In genomic region chr12:32036477-32037263, GRCh38 we compare ENCODE assay signal across 31 cellular contexts.
DNase-seq lines count a peak whose midpoint lies in the region; ATAC-seq, FAIRE-seq and TF ChIP-seq lines count a peak whose summit lies in the region.
"Had no signal": no experiment of that assay in that cellular context is flagged by ENCODE, and none has a peak within 500 bp of the region (broad histone marks: within the 10 kb centered on the region; RNA-seq: fewer than 3 reads in every experiment).

No MANE protein-coding gene starts in this region.

- H3K56ac ChIP-seq in IMR-90 (ENCODE audit: extremely low read depth, insufficient read depth, low read length) (no peak overlapping the region), H1 (replicated peaks; ENCODE audit: insufficient read length, low read depth, low read length) (no peak overlapping the region)

- H3K27me3 ChIP-seq in GM23338 (ENCODE audit: insufficient read depth): no peaks in the 10 kb centered on the region
- H3K27me3 ChIP-seq in IMR-90 (ENCODE audit: control insufficient read depth, insufficient read depth, low read length): peaks cover 8% of the 10 kb centered on the region; the same call in 1 of the 2 replicates
- no peaks in the 10 kb centered on the region for H3K27me3 ChIP-seq in H1 (replicated peaks in 1 of 4; ENCODE audit: control insufficient read depth in 3 of 4, extremely low read depth in 1 of 4, insufficient read depth in 3 of 4, low read length in 3 of 4)
- no peaks in the 10 kb centered on the region for H3K27me3 ChIP-seq in trophoblast cell (ENCODE audit: insufficient read depth, low read length)
- H3K27me3 ChIP-seq in pancreas: no peaks in the 10 kb centered on the region
- H3K27me3 ChIP-seq: breast epithelium, gastrocnemius medialis, left lung had no signal

- POLR2A ChIA-PET in IMR-90 (lab: Charles Lee; ENCODE audit: unreplicated experiment) (no interaction called here), H1 (lab: Charles Lee; ENCODE audit: partially characterized antibody) (interaction anchor here (1.3 to 1.6 kb wide), 2 partner anchors 33 to 70 kb away, joined by 4 to 5 read pairs; partner anchors contain the start of gene BICD1)

- H3K27me3 Mint-ChIP-seq in GM23338 (ENCODE audit: insufficient read depth, low read depth, poor library complexity): peaks cover 7% of the 10 kb centered on the region
- H3K27me3 Mint-ChIP-seq: activated CD4-positive, alpha-beta T cell treated with anti-CD3 and anti-CD28 coated beads, Interleukin-2, amount 10 ng/mL, durations not matched to agents 24 days and 14 days; CD4-positive, alpha-beta T cell; effector memory CD8-positive, alpha-beta T cell; natural killer cell treated with Interleukin-12 subunit alpha and Interleukin-12 subunit beta and Interleukin-15 and Interleukin-18, amount 100 ng/mL, for 72 hours; stimulated activated naive CD8-positive, alpha-beta T cell treated with anti-CD3 and anti-CD28 coated beads, Interleukin-15, Interleukin-2, amounts not matched to agents 100 ng/mL and 50 ng/mL, for 24 hours had no signal

- H2BK120ac ChIP-seq in IMR-90 (ENCODE audit: low read depth, low read length): no peak overlapping the region
- H2BK120ac ChIP-seq in H1 (replicated peaks; ENCODE audit: low read depth, low read length): no peak overlapping the region
- H2BK120ac ChIP-seq in trophoblast cell (ENCODE audit: insufficient read depth, low read length, poor library complexity): no peak overlapping the region

- TF ChIP-seq RAD21 in IMR-90 (IDR thresholded peaks at IDR 0.05; ENCODE audit: low read length): no peak
- TF ChIP-seq RAD21 in H1 (IDR thresholded peaks at IDR 0.05 in 1 of 2, conservative IDR thresholded peaks at IDR 0.05 in 1 of 2; ENCODE audit: low read depth in 2 of 2, low read length in 2 of 2): no peak

- 0 out of 2 replicates have a peak overlapping the region, but pooled peaks have one; percentile 41 for H3K27ac Mint-ChIP-seq in GM23338
- H3K27ac Mint-ChIP-seq: activated CD4-positive, alpha-beta T cell treated with anti-CD3 and anti-CD28 coated beads, Interleukin-2, amount 10 ng/mL, durations not matched to agents 24 days and 14 days; activated T-helper 1 cell treated with anti-CD3 and anti-CD28 coated beads, Interleukin-12 subunit alpha, Interleukin-12 subunit beta, Interleukin-2, Interleukin-4 antibody, amounts not matched to agents 30 ng/mL and 10 ng/mL and 1 ng/mL, durations not matched to agents 14 hours and 24 hours and 36 hours; CD4-positive, alpha-beta T cell; effector memory CD8-positive, alpha-beta T cell; immature natural killer cell; natural killer cell treated with Interleukin-12 subunit alpha and Interleukin-12 subunit beta and Interleukin-15 and Interleukin-18, amount 100 ng/mL, for 72 hours; stimulated activated naive CD8-positive, alpha-beta T cell treated with anti-CD3 and anti-CD28 coated beads, Interleukin-15, Interleukin-2, amounts not matched to agents 100 ng/mL and 50 ng/mL, for 24 hours had no signal

- H4K91ac ChIP-seq in IMR-90 (ENCODE audit: insufficient read depth, low read depth, low read length) (no peak overlapping the region), H1 (replicated peaks; ENCODE audit: insufficient read length, low read length) (no peak overlapping the region), trophoblast cell (ENCODE audit: low read depth, low read length) (peak overlapping the region; percentile 38)

- no peak overlapping the region for H3K4ac ChIP-seq in IMR-90 (ENCODE audit: low read depth, low read length)
- H3K4ac ChIP-seq in H1 (replicated peaks; ENCODE audit: insufficient read length, low read depth, low read length): peak overlapping the region; percentile 83
- no peak overlapping the region for H3K4ac ChIP-seq in trophoblast cell (ENCODE audit: low read depth, low read length)

- H3K4me2 ChIP-seq in GM23338: no peak overlapping the region
- H3K4me2 ChIP-seq in IMR-90 (ENCODE audit: low read depth, low read length): no peak overlapping the region
- no peak overlapping the region for H3K4me2 ChIP-seq in H1 (ENCODE audit: insufficient read depth in 1 of 2, low read depth in 2 of 2, low read length in 2 of 2)
- no peak overlapping the region for H3K4me2 ChIP-seq in trophoblast cell (ENCODE audit: low read length)
- H3K4me2 ChIP-seq: SK-N-SH had no signal

- dilution Hi-C loops in IMR-90 (cut with HindIII; ENCODE audit: low sequenced_read_pairs, unreplicated experiment): no loop called here

- H2AK5ac ChIP-seq in IMR-90 (ENCODE audit: low read depth, low read length): no peak overlapping the region
- no peak overlapping the region for H2AK5ac ChIP-seq in H1 (ENCODE audit: low read depth, low read length)
- no peak overlapping the region for H2AK5ac ChIP-seq in trophoblast cell (ENCODE audit: low read length)

- H3K79me2 ChIP-seq in GM23338 (replicated peaks; ENCODE audit: insufficient read depth) (no peaks in the 10 kb centered on the region), H1 (ENCODE audit: control insufficient read depth in 1 of 2, insufficient read depth in 2 of 2, low read length in 2 of 2) (no peaks in the 10 kb centered on the region), trophoblast cell (ENCODE audit: control insufficient read depth, insufficient read depth, low read length, poor library complexity) (no peaks in the 10 kb centered on the region)

- H2AK9ac ChIP-seq in IMR-90 (replicated peaks; ENCODE audit: low read depth, low read length, poor library complexity): no peak overlapping the region

- H3K4me3 ChIP-seq in GM23338 (no peak overlapping the region), IMR-90 (ENCODE audit: insufficient read depth, low read depth, low read length) (no peak overlapping the region), H1 (ENCODE audit: extremely low read depth in 1 of 4, insufficient read depth in 2 of 4, low read depth in 3 of 4, low read length in 4 of 4) (no peak overlapping the region), trophoblast cell (ENCODE audit: low read depth, low read length) (no peak overlapping the region), pancreas (no peak overlapping the region)
- H3K4me3 ChIP-seq: breast epithelium, gastrocnemius medialis, GM23248, left lung had no signal

- H3K27ac ChIP-seq in GM23338 (ENCODE audit: low read depth): no peak overlapping the region
- no peak overlapping the region for H3K27ac ChIP-seq in IMR-90 (ENCODE audit: insufficient read depth, low read length)
- H3K27ac ChIP-seq in H1 (ENCODE audit: low read depth, low read length): no peak overlapping the region
- H3K27ac ChIP-seq in trophoblast cell (ENCODE audit: low read depth, low read length): no peak overlapping the region
- no peak overlapping the region for H3K27ac ChIP-seq in pancreas
- H3K27ac ChIP-seq: breast epithelium, gastrocnemius medialis, GM23248, left lung had no signal

- BruUV-seq in IMR-90 (replicated peaks; lab: Mats Ljungman, UMichigan): no TSS peak

- H2BK5ac ChIP-seq in IMR-90 (ENCODE audit: low read depth, low read length, poor library complexity, severe bottlenecking) (no peak overlapping the region), H1 (ENCODE audit: low read depth, low read length) (no peak overlapping the region; the same call in 1 of the 2 replicates), trophoblast cell (ENCODE audit: low read depth, low read length, poor library complexity) (no peak overlapping the region)

- H3K4me1 ChIP-seq in GM23338 (ENCODE audit: insufficient read depth): peaks cover 33% of the 10 kb centered on the region
- no peaks in the 10 kb centered on the region for H3K4me1 ChIP-seq in IMR-90 (ENCODE audit: control insufficient read depth, insufficient read depth, low read length)
- peaks cover 0 to 21% (median 5%) of the 10 kb centered on the region in 4 experiments; a peak in 4 of 7 replicates for H3K4me1 ChIP-seq in H1 (replicated peaks in 1 of 4; ENCODE audit: control insufficient read depth in 3 of 4, insufficient read depth in 4 of 4, low read length in 3 of 4)
- peaks cover 14 to 15% of the 10 kb centered on the region in 2 experiments for H3K4me1 ChIP-seq in trophoblast cell (ENCODE audit: control insufficient read depth in 1 of 2, insufficient read depth in 2 of 2, low read length in 2 of 2)
- H3K4me1 ChIP-seq in pancreas: no peaks in the 10 kb centered on the region
- H3K4me1 ChIP-seq: breast epithelium, left lung had no signal

- peaks cover 35% of the 10 kb centered on the region for H3K4me1 Mint-ChIP-seq in GM23338
- H3K4me1 Mint-ChIP-seq: activated CD4-positive, alpha-beta T cell treated with anti-CD3 and anti-CD28 coated beads, Interleukin-2, amount 10 ng/mL, durations not matched to agents 24 days and 14 days; immature natural killer cell had no signal

- FAIRE-seq in H1 (lab: Jason Lieb, UNC): peak; percentile 45
- FAIRE-seq in pancreas (lab: Jason Lieb, UNC): no peak
- FAIRE-seq: colon had no signal

- H3K23me2 ChIP-seq in H1 (ENCODE audit: low read depth, low read length): no peaks in the 10 kb centered on the region

- TF ChIP-seq POLR2A in IMR-90 (IDR thresholded peaks at IDR 0.05; ENCODE audit: low read depth, low read length) (no peak), H1 (IDR thresholded peaks at IDR 0.05; ENCODE audit: control extremely low read depth in 1 of 2, low read depth in 2 of 2, low read length in 2 of 2) (no peak)

- no peak overlapping the region for H3K18ac ChIP-seq in IMR-90 (ENCODE audit: low read depth, low read length)
- no peak overlapping the region for H3K18ac ChIP-seq in H1 (ENCODE audit: extremely low read depth, low read length)
- H3K18ac ChIP-seq in trophoblast cell (ENCODE audit: low read length): peak overlapping the region; percentile 80

- H3K9me3 Mint-ChIP-seq in GM23338: peaks cover 4% of the 10 kb centered on the region
- H3K9me3 Mint-ChIP-seq: activated CD4-positive, alpha-beta T cell treated with anti-CD3 and anti-CD28 coated beads, Interleukin-2, amount 10 ng/mL, durations not matched to agents 24 days and 14 days; CD4-positive, alpha-beta T cell; effector memory CD8-positive, alpha-beta T cell; immature natural killer cell; natural killer cell treated with Interleukin-12 subunit alpha and Interleukin-12 subunit beta and Interleukin-15 and Interleukin-18, amount 100 ng/mL, for 72 hours; stimulated activated naive CD8-positive, alpha-beta T cell treated with anti-CD3 and anti-CD28 coated beads, Interleukin-15, Interleukin-2, amounts not matched to agents 100 ng/mL and 50 ng/mL, for 24 hours had no signal

- 94% methylated on average over 3 of the region's 11 CpGs; no CpG with 5 or more reads in 1 of the 2 experiments for WGBS in IMR-90 (ENCODE audit: extremely low coverage in 2 of 2, insufficient read length in 1 of 2), 2 experiments
- WGBS in H1 (ENCODE audit: extremely low coverage in 1 of 2, insufficient coverage in 1 of 2, insufficient read length in 1 of 2, insufficient replicate concordance in 2 of 2, low coverage in 1 of 2, low lambda C conversion rate in 2 of 2, missing lambda C conversion rate in 1 of 2), 2 experiments: 85% methylated on average over 11 of the region's 11 CpGs; no CpG with 5 or more reads in 1 of the 2 experiments
- no CpG with 5 or more reads among the region's 11 CpGs for WGBS in trophoblast cell (ENCODE audit: extremely low coverage, insufficient coverage, insufficient read length)
- WGBS in pancreas, 2 donors: 76% methylated on average over 11 of the region's 11 CpGs

- H3K36me3 ChIP-seq in GM23338 (ENCODE audit: insufficient read depth) (no peaks in the 10 kb centered on the region), IMR-90 (ENCODE audit: control insufficient read depth, insufficient read depth, low read length) (no peaks in the 10 kb centered on the region), H1 (ENCODE audit: control insufficient read depth in 2 of 4, insufficient read depth in 4 of 4, low read length in 3 of 4) (no peaks in the 10 kb centered on the region), trophoblast cell (ENCODE audit: control insufficient read depth in 1 of 2, insufficient read depth in 2 of 2, low read length in 2 of 2) (no peaks in the 10 kb centered on the region), pancreas (no peaks in the 10 kb centered on the region)
- H3K36me3 ChIP-seq: breast epithelium, gastrocnemius medialis, left lung had no signal

- H3K14ac ChIP-seq in IMR-90 (replicated peaks; ENCODE audit: low read depth, low read length) (no peak overlapping the region), H1 (ENCODE audit: insufficient read length) (no peak overlapping the region), trophoblast cell (ENCODE audit: low read length) (peak overlapping the region; percentile 26)

- no peaks in the 10 kb centered on the region for H4K20me1 ChIP-seq in GM23338 (replicated peaks; ENCODE audit: insufficient read depth)
- H4K20me1 ChIP-seq in IMR-90 (ENCODE audit: insufficient read depth, low read length): no peaks in the 10 kb centered on the region
- no peaks in the 10 kb centered on the region for H4K20me1 ChIP-seq in H1 (replicated peaks in 1 of 2; ENCODE audit: control insufficient read depth in 1 of 2, insufficient read depth in 2 of 2, low read length in 2 of 2)

- no peaks in the 10 kb centered on the region for H3K9me1 ChIP-seq in IMR-90 (ENCODE audit: insufficient read depth, low read length)

- H2BK20ac ChIP-seq in IMR-90 (ENCODE audit: low read depth, low read length) (no peak overlapping the region), H1 (ENCODE audit: low read length) (peak overlapping the region; percentile 29)

- no peak for TF ChIP-seq EP300 in H1 (IDR thresholded peaks at IDR 0.05; ENCODE audit: borderline replicate concordance in 1 of 2, low read depth in 2 of 2, low read length in 2 of 2)

- no peak overlapping the region for H3K9ac ChIP-seq in IMR-90 (ENCODE audit: low read depth, low read length)
- H3K9ac ChIP-seq in H1 (replicated peaks in 1 of 4; ENCODE audit: extremely low read depth in 1 of 4, low read depth in 3 of 4, low read length in 3 of 4): no peak overlapping the region
- no peak overlapping the region for H3K9ac ChIP-seq in trophoblast cell (ENCODE audit: low read length)
- H3K9ac ChIP-seq: GM23248, SK-N-SH had no signal

- H3K23ac ChIP-seq in IMR-90 (ENCODE audit: low read depth, low read length) (no peak overlapping the region), H1 (ENCODE audit: insufficient read length) (no peak overlapping the region), trophoblast cell (ENCODE audit: low read length) (no peak overlapping the region)

- in situ Hi-C loops in IMR-90 (cut with MboI; ENCODE audit: low sequenced_read_pairs): no loop called here

- intact Hi-C loops in IMR-90 (cut with micrococcal nuclease) (no loop called here), pancreas (cut with DNase I) (no loop called here)

- H2AFZ ChIP-seq in GM23338: 0 out of 2 replicates have a peak overlapping the region, but pooled peaks have one; percentile 43
- H2AFZ ChIP-seq in IMR-90 (replicated peaks; ENCODE audit: low read length, poor library complexity): no peak overlapping the region
- H2AFZ ChIP-seq in H1 (ENCODE audit: low read length): no peak overlapping the region
- H2AFZ ChIP-seq in trophoblast cell (ENCODE audit: insufficient read depth, low read length, poor library complexity): no peak overlapping the region
- H2AFZ ChIP-seq: GM23248 had no signal

- no peaks in the 10 kb centered on the region for H3K9me2 ChIP-seq in GM23338 (ENCODE audit: insufficient read depth)
- H3K9me2 ChIP-seq: SK-N-SH had no signal

- H3K4me3 Mint-ChIP-seq in GM23338: no peak overlapping the region
- H3K4me3 Mint-ChIP-seq: activated CD4-positive, alpha-beta T cell treated with anti-CD3 and anti-CD28 coated beads, Interleukin-2, amount 10 ng/mL, durations not matched to agents 24 days and 14 days; activated T-helper 1 cell treated with anti-CD3 and anti-CD28 coated beads, Interleukin-12 subunit alpha, Interleukin-12 subunit beta, Interleukin-2, Interleukin-4 antibody, amounts not matched to agents 30 ng/mL and 10 ng/mL and 1 ng/mL, durations not matched to agents 14 hours and 24 hours and 36 hours; CD4-positive, alpha-beta T cell; effector memory CD8-positive, alpha-beta T cell; immature natural killer cell; natural killer cell treated with Interleukin-12 subunit alpha and Interleukin-12 subunit beta and Interleukin-15 and Interleukin-18, amount 100 ng/mL, for 72 hours; stimulated activated naive CD8-positive, alpha-beta T cell treated with anti-CD3 and anti-CD28 coated beads, Interleukin-15, Interleukin-2, amounts not matched to agents 100 ng/mL and 50 ng/mL, for 24 hours had no signal

- H3K79me1 ChIP-seq in IMR-90 (ENCODE audit: low read depth in 1 of 2, low read length in 2 of 2): no peaks in the 10 kb centered on the region
- H3K79me1 ChIP-seq in H1 (ENCODE audit: low read depth, low read length): no peaks in the 10 kb centered on the region
- H3K79me1 ChIP-seq in trophoblast cell (ENCODE audit: low read length): peaks cover 9% of the 10 kb centered on the region

- H4K12ac ChIP-seq in trophoblast cell (ENCODE audit: low read depth, low read length): no peak overlapping the region

- no peaks in the 10 kb centered on the region; the same call in 1 of the 2 replicates for H3F3A ChIP-seq in GM23338 (replicated peaks; ENCODE audit: low read depth)

- CTCF ChIA-PET in IMR-90 (lab: Yijun Ruan, JAX) (interaction anchor here (0.6 to 1.6 kb wide), 3 partner anchors 8 to 35 kb away, joined by 3 to 5 read pairs (median 3); no protein-coding TSS in a partner anchor), H1 (lab: Charles Lee; ENCODE audit: partially characterized antibody) (interaction anchor here (0.9 to 1.3 kb wide), 2 partner anchors 260 to 338 kb away, joined by 3 read pairs; no protein-coding TSS in a partner anchor)

- H3K9me3 ChIP-seq in IMR-90 (ENCODE audit: control insufficient read depth, insufficient read depth, low read length) (no peaks in the 10 kb centered on the region), H1 (ENCODE audit: insufficient read depth in 2 of 2, low read depth in 1 of 2, low read length in 1 of 2) (no peaks in the 10 kb centered on the region), trophoblast cell (ENCODE audit: insufficient read depth, low read depth, low read length) (peaks cover 1% of the 10 kb centered on the region), pancreas (no peaks in the 10 kb centered on the region)
- H3K9me3 ChIP-seq: breast epithelium, gastrocnemius medialis, left lung, SK-N-SH had no signal

- H2BK15ac ChIP-seq in IMR-90 (ENCODE audit: low read depth, low read length) (no peak overlapping the region), H1 (ENCODE audit: low read length) (peak overlapping the region; percentile 19; the same call in 1 of the 2 replicates)

- TF ChIP-seq CTCF in GM23338 (conservative IDR thresholded peaks at IDR 0.05; ENCODE audit: low read depth in 2 of 2): no peak
- TF ChIP-seq CTCF in IMR-90 (conservative IDR thresholded peaks at IDR 0.05; ENCODE audit: low read depth, low read length): no peak
- TF ChIP-seq CTCF in H1 (IDR thresholded peaks at IDR 0.05; ENCODE audit: control extremely low read depth in 1 of 3, insufficient read depth in 1 of 3, low read depth in 1 of 3, low read length in 3 of 3): no peak
- TF ChIP-seq CTCF in pancreas (IDR thresholded peaks at IDR 0.05): no peak

- peaks cover under 1% of the 10 kb centered on the region; the same call in 2 of the 3 replicates for H3K36me3 Mint-ChIP-seq in GM23338 (ENCODE audit: low read depth)
- H3K36me3 Mint-ChIP-seq: natural killer cell treated with Interleukin-12 subunit alpha and Interleukin-12 subunit beta and Interleukin-15 and Interleukin-18, amount 100 ng/mL, for 72 hours had no signal

- ATAC-seq in GM23338 (no peak), IMR-90 (ENCODE audit: low read depth) (no peak), pancreas (no peak), GM21360 (IDR thresholded peaks at IDR 0.05; ENCODE audit: unreplicated experiment) (no peak)
- ATAC-seq: effector memory CD8-positive, alpha-beta T cell; esophagus mucosa; gastrocnemius medialis; left lung; natural killer cell treated with Interleukin-12 subunit alpha and Interleukin-12 subunit beta and Interleukin-15 and Interleukin-18, amount 100 ng/mL, for 72 hours had no signal

- H4K5ac ChIP-seq in IMR-90 (ENCODE audit: low read depth, low read length): no peak overlapping the region
- H4K5ac ChIP-seq in H1 (ENCODE audit: insufficient read length, low read depth, low read length): no peak overlapping the region

- H2BK12ac ChIP-seq in H1 (ENCODE audit: low read depth, low read length): no peak overlapping the region
- peak overlapping the region; percentile 87 for H2BK12ac ChIP-seq in trophoblast cell (ENCODE audit: low read length)

- DNase-seq in GM23338 (ENCODE audit: low spot score) (no peak), IMR-90 (no peak), H1 (ENCODE audit: low read depth in 1 of 2, low spot score in 2 of 2) (no peak), trophoblast cell (no peak), pancreas (no peak), SKM-1 (lab: John Stamatoyannopoulos, UW; ENCODE audit: unreplicated experiment) (no peak)
- DNase-seq: activated CD4-positive, alpha-beta T cell treated with anti-CD3 and anti-CD28 coated beads, Interleukin-2, amount 10 ng/mL, durations not matched to agents 24 days and 14 days; activated naive CD4-positive, alpha-beta T cell treated with anti-CD3 and anti-CD28 coated beads, Interleukin-2, amount 50 U/mL, for 16 hours; amygdala; CD4-positive, alpha-beta T cell; DMS 273 treated with DMSO at 0.1 percent for 48 hours; effector memory CD8-positive, alpha-beta T cell; gastrocnemius medialis; GDM1; GM23248; hippocampal formation; immature natural killer cell; left lung; NCI-H1417; NCI-H510A; NK-92 treated with Interleukin-12 subunit alpha and Interleukin-12 subunit beta, amount 100 ng/mL, for 24 hours; SK-N-SH; stimulated activated CD4-positive, alpha-beta T cell treated with anti-CD3 and anti-CD28 coated beads, Interleukin-15, amount 100 ng/mL, for 24 hours; T-helper 2 cell had no signal

- no peak overlapping the region for H4K8ac ChIP-seq in IMR-90 (ENCODE audit: low read depth in 2 of 2, low read length in 2 of 2)
- H4K8ac ChIP-seq in H1 (ENCODE audit: extremely low read depth, insufficient read depth, low read length): no peak overlapping the region
- no peak overlapping the region for H4K8ac ChIP-seq in trophoblast cell (ENCODE audit: low read depth, low read length)
